In genomic region chr9:77883846-77884771, GRCh38 we compare ENCODE assay signal across 12 cellular contexts.
A peak's percentile ranks its signal among the peaks of the same experiment; 100 is the strongest.
DNase-seq lines count a peak whose midpoint lies in the region; ATAC-seq and TF ChIP-seq lines count a peak whose summit lies in the region.
"Had no signal": no experiment of that assay in that cellular context is flagged by ENCODE, and none has a peak within 500 bp of the region (broad histone marks: within the 10 kb centered on the region; RNA-seq: fewer than 3 reads in every experiment).

No MANE protein-coding gene starts in this region.

- H3K4me1 ChIP-seq in HCT116 (ENCODE audit: control insufficient read depth in 1 of 2, insufficient read depth in 2 of 2, low read length in 2 of 2) (peaks cover 23 to 40% of the 10 kb centered on the region in 2 experiments), smooth muscle cell (ENCODE audit: low read depth) (peaks cover 17% of the 10 kb centered on the region)

- no peaks in the 10 kb centered on the region for H3K36me3 Mint-ChIP-seq in WTC11
- H3K36me3 Mint-ChIP-seq in activated naive CD8-positive, alpha-beta T cell treated with anti-CD3 and anti-CD28 coated beads for 36 hours, result no peaks in the 10 kb centered on the region

- H3K4me2 ChIP-seq in HCT116 (ENCODE audit: low read length) (peak overlapping the region; percentile 39), smooth muscle cell (peak overlapping the region; percentile 64)

- H3K79me2 ChIP-seq in HCT116 (ENCODE audit: insufficient read depth, low read length) (no peaks in the 10 kb centered on the region), smooth muscle cell (ENCODE audit: low read depth) (peaks cover 20% of the 10 kb centered on the region)

- H3K27ac ChIP-seq in HCT116 (ENCODE audit: low read depth, low read length) (no peak overlapping the region), smooth muscle cell (ENCODE audit: low read depth) (peak overlapping the region; percentile 17)

- POLR2A ChIA-PET in HCT116 (lab: Charles Lee) (no interaction called here), WTC11 (lab: Charles Lee) (no interaction called here)

- no peaks in the 10 kb centered on the region for H3K27me3 Mint-ChIP-seq in WTC11 (ENCODE audit: low read depth)
- H3K27me3 Mint-ChIP-seq in activated naive CD8-positive, alpha-beta T cell treated with anti-CD3 and anti-CD28 coated beads for 36 hours, result no peaks in the 10 kb centered on the region

- H3K27me3 ChIP-seq in HCT116 (ENCODE audit: insufficient read depth, low read length) (no peaks in the 10 kb centered on the region), smooth muscle cell (ENCODE audit: low read depth) (no peaks in the 10 kb centered on the region)

- TF ChIP-seq CTCF in HCT116 (IDR thresholded peaks at IDR 0.05 in 2 of 3, conservative IDR thresholded peaks at IDR 0.05 in 1 of 3; ENCODE audit: borderline replicate concordance in 1 of 3, insufficient read depth in 1 of 3, low read depth in 2 of 3, low read length in 2 of 3) (no peak), WTC11 (IDR thresholded peaks at IDR 0.05) (no peak), fibroblast of pulmonary artery (IDR thresholded peaks at IDR 0.05; ENCODE audit: low read length, missing control alignments) (no peak), smooth muscle cell (IDR thresholded peaks at IDR 0.05; ENCODE audit: borderline replicate concordance, insufficient read depth, poor library complexity, severe bottlenecking) (no peak)

- H3K9me2 ChIP-seq in HCT116 (ENCODE audit: insufficient read depth), result no peaks in the 10 kb centered on the region

- H3K4me1 Mint-ChIP-seq in WTC11, result peaks cover 36% of the 10 kb centered on the region
- peaks cover 24% of the 10 kb centered on the region for H3K4me1 Mint-ChIP-seq in activated naive CD8-positive, alpha-beta T cell treated with anti-CD3 and anti-CD28 coated beads for 36 hours

- no peak for TF ChIP-seq POLR2A in HCT116 (IDR thresholded peaks at IDR 0.05; ENCODE audit: borderline replicate concordance, extremely low read depth, insufficient read depth, insufficient read length)

- peak overlapping the region; percentile 55; the same call in 1 of the 2 replicates for H3K27ac Mint-ChIP-seq in WTC11
- H3K27ac Mint-ChIP-seq in activated naive CD8-positive, alpha-beta T cell treated with anti-CD3 and anti-CD28 coated beads for 36 hours, result no peak overlapping the region

- DNase-seq in HCT116 (ENCODE audit: low read depth, low spot score) (no peak), WTC11 (ENCODE audit: low spot score) (no peak), fibroblast of pulmonary artery (ENCODE audit: low read depth) (peak; percentile 51), smooth muscle cell (lab: John Stamatoyannopoulos, UW; ENCODE audit: unreplicated experiment) (no peak), D341Med (ENCODE audit: low spot score) (no peak), NCI-H1417 (lab: John Stamatoyannopoulos, UW) (no peak)
- DNase-seq in activated naive CD8-positive, alpha-beta T cell treated with anti-CD3 and anti-CD28 coated beads for 36 hours, result no peak
- DNase-seq: activated CD4-positive, alpha-beta T cell treated with anti-CD3 and anti-CD28 coated beads, Interleukin-2, amount 50 U/mL, for 48 hours; NCI-H1048; RPMI8226 had no signal

- H3K4me3 Mint-ChIP-seq in WTC11, result no peak overlapping the region
- no peak overlapping the region for H3K4me3 Mint-ChIP-seq in activated naive CD8-positive, alpha-beta T cell treated with anti-CD3 and anti-CD28 coated beads for 36 hours
- H3K4me3 Mint-ChIP-seq: neural crest cell had no signal

- CTCF ChIA-PET in HCT116 (lab: Charles Lee) (no interaction called here), WTC11 (lab: Charles Lee) (interaction anchor here (0.8 to 1.5 kb wide), 3 partner anchors 13 to 152 kb away, joined by 3 to 4 read pairs (median 3); no protein-coding TSS in a partner anchor)

- intact Hi-C loops in HCT116 (cut with micrococcal nuclease), result no loop called here

- H3K36me3 ChIP-seq in HCT116 (ENCODE audit: control insufficient read depth in 1 of 2, insufficient read depth in 2 of 2, low read length in 2 of 2), result no peaks in the 10 kb centered on the region
- no peaks in the 10 kb centered on the region for H3K36me3 ChIP-seq in smooth muscle cell (ENCODE audit: low read depth)

- TF ChIP-seq RAD21 in HCT116 (IDR thresholded peaks at IDR 0.05; ENCODE audit: low read depth), result no peak

- RAD21 ChIA-PET in HCT116 (lab: Charles Lee; ENCODE audit: low non-redundant PET in 1 of 2, low total read pairs in 2 of 2, uncharacterized antibody in 2 of 2, unreplicated experiment in 2 of 2), result no interaction called here

- WGBS in smooth muscle cell (ENCODE audit: low lambda C conversion rate), result 23% methylated on average over 5 of the region's 5 CpGs

- ATAC-seq in HCT116, result peak; percentile 41; the same call in 1 of the 2 replicates
- ATAC-seq in WTC11, result peak; percentile 71
- no peak for ATAC-seq in GM21367 (IDR thresholded peaks at IDR 0.05; ENCODE audit: unreplicated experiment)

- H3K9ac ChIP-seq in HCT116 (ENCODE audit: low read length) (no peak overlapping the region), smooth muscle cell (ENCODE audit: low read depth) (no peak overlapping the region)

- no peaks in the 10 kb centered on the region for H3K9me3 Mint-ChIP-seq in WTC11
- no peaks in the 10 kb centered on the region for H3K9me3 Mint-ChIP-seq in activated naive CD8-positive, alpha-beta T cell treated with anti-CD3 and anti-CD28 coated beads for 36 hours
- H3K9me3 Mint-ChIP-seq: neural crest cell had no signal

- H3K4me3 ChIP-seq in HCT116 (replicated peaks in 1 of 2; ENCODE audit: low read depth in 1 of 2, low read length in 2 of 2) (no peak overlapping the region), fibroblast of pulmonary artery (replicated peaks; ENCODE audit: low read depth, low read length) (no peak overlapping the region), smooth muscle cell (no peak overlapping the region)

- H4K20me1 ChIP-seq in HCT116 (ENCODE audit: insufficient read depth), result no peaks in the 10 kb centered on the region
- peaks cover 89% of the 10 kb centered on the region for H4K20me1 ChIP-seq in smooth muscle cell (ENCODE audit: low read depth)

- H3K9me3 ChIP-seq in HCT116 (ENCODE audit: control insufficient read depth in 1 of 2, insufficient read depth in 1 of 2, low read depth in 1 of 2, low read length in 2 of 2) (no peaks in the 10 kb centered on the region), smooth muscle cell (replicated peaks; ENCODE audit: low read depth) (no peaks in the 10 kb centered on the region)

- no TSS peak for BruUV-seq in HCT116 (replicated peaks; lab: Mats Ljungman, UMichigan)

- H2AFZ ChIP-seq in HCT116 (ENCODE audit: low read depth, low read length, poor library complexity, severe bottlenecking) (no peak overlapping the region), smooth muscle cell (ENCODE audit: low read depth) (no peak overlapping the region)

- H3F3A ChIP-seq in smooth muscle cell (ENCODE audit: low read depth), result peaks cover 12% of the 10 kb centered on the region

TF ChIP-seq in HCT116, 20 proteins besides CTCF, POLR2A, EP300 and RAD21 (continues in another document):
- TF ChIP-seq ATF3 (IDR thresholded peaks at IDR 0.05), result no peak
- TF ChIP-seq ZNF274 (IDR thresholded peaks at IDR 0.05; ENCODE audit: low read depth, low read length), result no peak
- TF ChIP-seq FOSL1 (IDR thresholded peaks at IDR 0.05; ENCODE audit: low read depth), result no peak
- no peak for TF ChIP-seq SP1 (IDR thresholded peaks at IDR 0.05; ENCODE audit: low read depth)
- TF ChIP-seq SRF (IDR thresholded peaks at IDR 0.05; ENCODE audit: low read depth), result no peak
- no peak for TF ChIP-seq JUND (IDR thresholded peaks at IDR 0.05)
- no peak for TF ChIP-seq CEBPB (IDR thresholded peaks at IDR 0.05; ENCODE audit: low read depth)
- no peak for TF ChIP-seq SIN3A (IDR thresholded peaks at IDR 0.05; ENCODE audit: low read depth)
- TF ChIP-seq EZH2 (IDR thresholded peaks at IDR 0.05), result no peak

TF ChIP-seq in WTC11, 78 proteins besides CTCF, POLR2A, EP300 and RAD21:
- TF ChIP-seq GRHL2 (CRISPR knock-in tag; IDR thresholded peaks at IDR 0.05; ENCODE audit: insufficient replicate concordance, severe bottlenecking), result no peak
- no peak for TF ChIP-seq E2F5 (CRISPR knock-in tag; IDR thresholded peaks at IDR 0.05)
- no peak for TF ChIP-seq FOXJ3 (CRISPR knock-in tag; IDR thresholded peaks at IDR 0.05; ENCODE audit: borderline replicate concordance)
- TF ChIP-seq ETV6 (CRISPR knock-in tag; IDR thresholded peaks at IDR 0.05), result no peak
